16 cellular contexts compared by ENCODE assay signal in the genomic region with DNA sequence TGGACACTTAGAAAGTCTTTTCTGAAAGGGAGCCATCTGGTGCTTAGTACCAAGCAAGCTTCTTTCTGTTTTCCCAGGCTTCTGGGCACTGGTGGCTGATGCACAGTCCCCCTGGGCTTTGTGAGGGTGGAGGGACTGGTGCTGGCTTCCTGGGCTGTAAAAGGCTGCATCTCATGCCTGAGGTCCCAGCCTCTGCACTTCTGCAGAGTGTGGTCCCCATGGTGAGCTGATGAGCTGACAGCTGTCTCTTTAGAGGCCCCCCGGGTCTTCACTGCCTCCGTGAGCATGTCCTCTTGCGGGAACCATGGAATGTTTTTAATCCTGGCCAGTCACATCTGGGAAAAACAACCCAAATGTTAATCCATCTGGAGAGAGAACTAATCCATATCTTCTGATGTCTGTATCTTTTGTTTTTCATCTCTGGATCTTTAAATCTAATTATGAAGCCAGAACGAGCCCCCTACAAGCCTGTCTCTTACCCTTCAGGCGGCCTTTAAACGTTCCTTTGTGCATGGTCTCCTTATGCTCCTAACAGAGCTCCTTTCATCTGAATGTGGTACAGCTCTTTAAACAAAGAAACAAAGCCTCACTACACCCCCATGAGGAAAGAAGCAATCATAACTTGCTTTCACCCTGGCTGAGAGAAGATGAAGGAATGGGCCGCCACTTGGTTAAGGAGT. TPM values are rescaled to one million over a fixed set of nuclear protein-coding genes. Genes with fewer than 3 reads are reported as not detected.
DNase-seq lines count a peak whose midpoint lies in the region; ATAC-seq and TF ChIP-seq lines count a peak whose summit lies in the region.
"Had no signal": no experiment of that assay in that cellular context is flagged by ENCODE, and none has a peak within 500 bp of the region (broad histone marks: within the 10 kb centered on the region; RNA-seq: fewer than 3 reads in every experiment).

No MANE protein-coding gene starts in this region.

- ATAC-seq in HG03175 (IDR thresholded peaks at IDR 0.05; ENCODE audit: unreplicated experiment) (no peak), HG02798 (IDR thresholded peaks at IDR 0.05; ENCODE audit: poor library complexity, unreplicated experiment) (no peak)
- no peak for ATAC-seq in activated T-cell treated with anti-CD3 and anti-CD28 coated beads, Interleukin-2, amount 50 U/mL, for 4 hours
- ATAC-seq: esophagus mucosa, HepG2 had no signal

- TF ChIP-seq CTCF in BJ (IDR thresholded peaks at IDR 0.05; ENCODE audit: insufficient read depth, low read depth, low read length) = 0 out of 2 replicates have a peak, but pooled peaks have one; percentile 9
- peak; percentile 34 for TF ChIP-seq CTCF in VCaP (conservative IDR thresholded peaks at IDR 0.05)

- no peaks in the 10 kb centered on the region for H3K36me3 Mint-ChIP-seq in activated T-cell treated with anti-CD3 and anti-CD28 coated beads, Interleukin-2, amount 50 U/mL, for 4 hours (ENCODE audit: insufficient read depth)
- H3K36me3 Mint-ChIP-seq: activated naive CD4-positive, alpha-beta T cell treated with anti-CD3 and anti-CD28 coated beads, Interleukin-2, amount 10 ng/mL, durations not matched to agents 7 days and 5 days had no signal

- H3K4me1 Mint-ChIP-seq in activated T-cell treated with anti-CD3 and anti-CD28 coated beads, Interleukin-2, amount 50 U/mL, for 4 hours (ENCODE audit: low read depth) = no peaks in the 10 kb centered on the region
- H3K4me1 Mint-ChIP-seq: activated naive CD4-positive, alpha-beta T cell treated with anti-CD3 and anti-CD28 coated beads, Interleukin-2, amount 10 ng/mL, durations not matched to agents 7 days and 5 days had no signal

- no peak overlapping the region for H3K4me3 Mint-ChIP-seq in activated T-cell treated with anti-CD3 and anti-CD28 coated beads, Interleukin-2, amount 50 U/mL, for 4 hours
- H3K4me3 Mint-ChIP-seq: activated naive CD4-positive, alpha-beta T cell treated with anti-CD3 and anti-CD28 coated beads, Interleukin-2, amount 10 ng/mL, durations not matched to agents 7 days and 5 days had no signal

- peaks cover 2% of the 10 kb centered on the region for H3K27me3 Mint-ChIP-seq in activated T-cell treated with anti-CD3 and anti-CD28 coated beads, Interleukin-2, amount 50 U/mL, for 4 hours (ENCODE audit: low read depth)
- H3K27me3 Mint-ChIP-seq: activated naive CD4-positive, alpha-beta T cell treated with anti-CD3 and anti-CD28 coated beads, Interleukin-2, amount 10 ng/mL, durations not matched to agents 7 days and 5 days had no signal

- CTCF ChIA-PET in BJ (lab: Yijun Ruan, JAX) = interaction anchor here (2.1 kb wide), 1 partner anchor 83 kb away, joined by 8 read pairs; no protein-coding TSS in a partner anchor

- DNase-seq in BJ (ENCODE audit: low read depth) = no peak
- DNase-seq in NCI-H128 (lab: John Stamatoyannopoulos, UW; ENCODE audit: unreplicated experiment) = peak; percentile 8
- peak; percentile 87 for DNase-seq in medulla oblongata (ENCODE audit: extremely low spot score)
- DNase-seq in NCI-H226 = no peak
- no peak for DNase-seq in activated T-cell treated with anti-CD3 and anti-CD28 coated beads, Interleukin-2, amount 50 U/mL, for 4 hours
- DNase-seq: activated naive CD4-positive, alpha-beta T cell treated with anti-CD3 and anti-CD28 coated beads, Interleukin-2, amount 10 ng/mL, durations not matched to agents 7 days and 5 days; AML-193; HCEC 1CT; right cardiac atrium had no signal

- POLR2A ChIA-PET in BJ (lab: Charles Lee) = no interaction called here

- no peaks in the 10 kb centered on the region for H3K27me3 ChIP-seq in BJ (ENCODE audit: control insufficient read depth, insufficient read depth, low read length)

- H3K9me3 Mint-ChIP-seq in activated T-cell treated with anti-CD3 and anti-CD28 coated beads, Interleukin-2, amount 50 U/mL, for 4 hours = no peaks in the 10 kb centered on the region
- H3K9me3 Mint-ChIP-seq: activated naive CD4-positive, alpha-beta T cell treated with anti-CD3 and anti-CD28 coated beads, Interleukin-2, amount 10 ng/mL, durations not matched to agents 7 days and 5 days had no signal

- no peak overlapping the region for H3K27ac ChIP-seq in VCaP

- no peaks in the 10 kb centered on the region for H3K36me3 ChIP-seq in BJ (ENCODE audit: control insufficient read depth, insufficient read depth, low read length)

- no peak overlapping the region for H3K4me3 ChIP-seq in BJ (ENCODE audit: low read depth, low read length)

RNA-seq across cellular contexts. Expression of a gene that starts 40.4 kb away (rescaled TPM):
- 4.5 and 8.5 TPM in 2 replicates for polyA plus RNA-seq in BJ (2011; rRNA removed)
- 6.3 and 6.4 TPM in 2 replicates for polyA minus RNA-seq in BJ (2011; rRNA and poly(A)+ RNA removed)
- under 1 TPM; 0.08 to 0.15 (median 0.11) TPM for total RNA-seq in activated T-cell treated with anti-CD3 and anti-CD28 coated beads, Interleukin-2, amount 50 U/mL, for 4 hours
- total RNA-seq: G401; HepG2; T-helper 2 cell treated with Interferon-gamma antibody and Interleukin-4, amounts not matched to agents 100 ng/mL and 5 ng/mL, for 36 hours had no signal
- polyA plus RNA-seq: HepG2 had no signal

Comparison
In these comparisons a context has a peak if more than half of its experiments do, and no peak if none do; other contexts are left out.
1. DNase-seq: peak in NCI-H128 (single experiment) and medulla oblongata (single experiment); none in BJ (single experiment), NCI-H226 (single experiment) and activated T-cell treated with anti-CD3 and anti-CD28 coated beads, Interleukin-2, amount 50 U/mL, for 4 hours (single experiment).